Comparison of ENCODE assay signal across 8 cellular contexts in the genomic region with DNA sequence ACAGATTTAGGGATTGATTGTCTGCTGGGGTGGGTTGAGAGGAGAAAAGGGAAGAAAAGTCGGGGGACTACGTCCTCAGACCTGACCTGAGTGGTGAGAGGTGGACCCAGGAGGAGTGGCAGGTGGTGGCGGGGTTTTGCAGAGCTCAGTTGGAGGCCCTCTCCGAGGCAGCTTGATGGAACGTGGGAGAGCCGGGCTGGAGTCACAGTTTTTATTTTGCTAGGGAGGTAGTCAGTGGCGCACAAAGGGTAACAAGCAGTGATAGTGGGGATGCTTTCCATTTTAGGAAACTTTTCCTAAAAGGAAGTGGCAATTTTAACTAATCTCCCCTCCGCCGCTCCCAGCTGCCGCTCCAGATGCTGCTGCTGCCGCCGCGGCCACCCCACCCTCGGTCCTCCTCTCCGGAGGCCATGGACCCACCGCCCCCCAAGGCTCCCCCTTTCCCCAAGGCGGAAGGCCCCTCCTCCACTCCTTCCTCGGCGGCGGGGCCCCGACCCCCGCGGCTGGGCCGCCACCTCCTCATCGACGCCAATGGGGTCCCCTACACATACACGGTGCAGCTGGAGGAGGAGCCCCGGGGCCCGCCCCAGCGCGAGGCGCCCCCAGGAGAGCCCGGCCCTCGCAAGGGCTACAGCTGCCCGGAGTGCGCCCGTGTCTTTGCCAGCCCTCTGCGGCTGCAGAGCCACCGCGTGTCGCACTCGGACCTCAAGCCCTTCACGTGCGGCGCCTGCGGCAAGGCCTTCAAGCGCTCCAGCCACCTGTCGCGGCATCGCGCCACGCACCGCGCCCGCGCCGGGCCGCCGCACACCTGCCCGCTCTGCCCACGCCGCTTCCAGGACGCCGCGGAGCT. TPM values are rescaled to one million over a fixed set of nuclear protein-coding genes. Genes with fewer than 3 reads are reported as not detected.
A peak's percentile ranks its signal among the peaks of the same experiment; 100 is the strongest.
DNase-seq lines count a peak whose midpoint lies in the region; ATAC-seq and TF ChIP-seq lines count a peak whose summit lies in the region.

No MANE protein-coding gene starts in this region.

- H3K36me3 ChIP-seq in CD4-positive, alpha-beta memory T cell (ENCODE audit: insufficient read depth, low read length): peaks cover 7% of the 10 kb centered on the region
- H3K36me3 ChIP-seq in esophagus squamous epithelium: peaks cover 0 to 27% (median 5%) of the 10 kb centered on the region in 3 donors
- H3K36me3 ChIP-seq in osteoblast (ENCODE audit: insufficient read depth, low read length): peaks cover 15% of the 10 kb centered on the region

- H3K27ac Mint-ChIP-seq in CD4-positive, alpha-beta memory T cell: peak overlapping the region; percentile 90 to 99 (median 95)
- peak overlapping the region; percentile 96 for H3K27ac Mint-ChIP-seq in activated B cell treated with CpG ODN at 0.5 μM for 24 hours

- peaks cover 47% of the 10 kb centered on the region for H3K4me1 ChIP-seq in CD4-positive, alpha-beta memory T cell (ENCODE audit: insufficient read depth, low read length)
- H3K4me1 ChIP-seq in esophagus squamous epithelium: peaks cover 48 to 90% (median 57%) of the 10 kb centered on the region in 3 donors
- H3K4me1 ChIP-seq in osteoblast (ENCODE audit: insufficient read depth, low read length): peaks cover 27% of the 10 kb centered on the region

- peak in 2 of 4 donors; percentile 18 to 28 for TF ChIP-seq POLR2A in esophagus squamous epithelium (IDR thresholded peaks at IDR 0.05)

- ATAC-seq in activated B cell treated with CpG ODN at 0.5 μM for 24 hours (ENCODE audit: low read depth) (peak; percentile 7), GM18870 (IDR thresholded peaks at IDR 0.05; ENCODE audit: unreplicated experiment) (no peak), sciatic nerve (no peak)

- H3K4me3 Mint-ChIP-seq in CD4-positive, alpha-beta memory T cell: peak overlapping the region; percentile 86 to 96 (median 92)
- H3K4me3 Mint-ChIP-seq in activated B cell treated with CpG ODN at 0.5 μM for 24 hours: peak overlapping the region; percentile 86

- H3K4me3 ChIP-seq in CD4-positive, alpha-beta memory T cell (ENCODE audit: low read length in 2 of 2): peak overlapping the region; percentile 78 to 83
- H3K4me3 ChIP-seq in HFF-Myc (replicated peaks; ENCODE audit: low read depth, low read length) (peak overlapping the region; percentile 87), esophagus squamous epithelium (peak overlapping the region; percentile 93 to 96 (median 95)), osteoblast (ENCODE audit: insufficient read depth, low read length) (peak overlapping the region; percentile 85)

- CTCF ChIA-PET in CD4-positive, alpha-beta memory T cell (lab: Charles Lee; ENCODE audit: partially characterized antibody): interaction anchor here (0.6 to 1.9 kb wide), 6 partner anchors 9 to 16 kb away, joined by 3 to 10 read pairs (median 4); no protein-coding TSS in a partner anchor
- CTCF ChIA-PET in activated B cell treated with CpG ODN at 0.5 μM for 24 hours (lab: Charles Lee): interaction anchor here (0.8 to 1.8 kb wide), 3 partner anchors 10 to 167 kb away, joined by 3 to 10 read pairs (median 7); no protein-coding TSS in a partner anchor

- TF ChIP-seq CTCF in HFF-Myc (IDR thresholded peaks at IDR 0.05; ENCODE audit: low read depth, low read length, missing control alignments): no peak
- TF ChIP-seq CTCF in activated B cell treated with CpG ODN at 0.5 μM for 24 hours (IDR thresholded peaks at IDR 0.05): no peak
- TF ChIP-seq CTCF in esophagus squamous epithelium (IDR thresholded peaks at IDR 0.05): no peak
- no peak for TF ChIP-seq CTCF in osteoblast (IDR thresholded peaks at IDR 0.05; ENCODE audit: extremely low read depth, low read depth, low read length)

- H2AFZ ChIP-seq in osteoblast (ENCODE audit: low read length): no peak overlapping the region

- no peaks in the 10 kb centered on the region for H4K20me1 ChIP-seq in osteoblast (ENCODE audit: insufficient read depth, low read length)

- no peaks in the 10 kb centered on the region for H3K27me3 ChIP-seq in CD4-positive, alpha-beta memory T cell (ENCODE audit: insufficient read depth, low read length)
- H3K27me3 ChIP-seq in esophagus squamous epithelium: no peaks in the 10 kb centered on the region
- no peaks in the 10 kb centered on the region for H3K27me3 ChIP-seq in osteoblast (ENCODE audit: insufficient read depth, low read length)

- H3K27ac ChIP-seq in CD4-positive, alpha-beta memory T cell (ENCODE audit: low read depth, low read length): peak overlapping the region; percentile 69
- H3K27ac ChIP-seq in esophagus squamous epithelium (peak overlapping the region; percentile 93 to 98 (median 96)), osteoblast (ENCODE audit: low read depth, low read length) (peak overlapping the region; percentile 72)

- H3K4me2 ChIP-seq in osteoblast (ENCODE audit: insufficient read depth, low read length): peak overlapping the region; percentile 98

- H3K79me2 ChIP-seq in osteoblast (ENCODE audit: insufficient read depth, low read length): peaks cover 46% of the 10 kb centered on the region

- H3K9me3 Mint-ChIP-seq in CD4-positive, alpha-beta memory T cell: peaks cover 0 to 1% (median 0%) of the 10 kb centered on the region in 8 donors
- peaks cover 3% of the 10 kb centered on the region for H3K9me3 Mint-ChIP-seq in activated B cell treated with CpG ODN at 0.5 μM for 24 hours

- peaks cover 35 to 67% (median 51%) of the 10 kb centered on the region in 4 donors for H3K4me1 Mint-ChIP-seq in CD4-positive, alpha-beta memory T cell
- H3K4me1 Mint-ChIP-seq in activated B cell treated with CpG ODN at 0.5 μM for 24 hours: peaks cover 72% of the 10 kb centered on the region

- POLR2A ChIA-PET in CD4-positive, alpha-beta memory T cell (lab: Charles Lee; ENCODE audit: partially characterized antibody): interaction anchor here (0.9 to 4.0 kb wide), 18 partner anchors 9 to 1453 kb away, joined by 3 to 84 read pairs (median 4); partner anchors contain the start of genes FIZ1, HSPBP1, MBOAT7 and PPP6R1
- POLR2A ChIA-PET in activated B cell treated with CpG ODN at 0.5 μM for 24 hours (lab: Charles Lee): interaction anchor here (0.9 to 4.7 kb wide), 14 partner anchors 8 to 388 kb away, joined by 3 to 47 read pairs (median 6); partner anchors contain the start of genes FIZ1, U2AF2, UBE2S and ZNF628

- 0 to 1% methylated on average over 11 to 12 of the region's 65 CpGs for WGBS in esophagus squamous epithelium, 2 donors

- H3K9me3 ChIP-seq in CD4-positive, alpha-beta memory T cell (ENCODE audit: control insufficient read depth in 1 of 2, low read length in 2 of 2): no peaks in the 10 kb centered on the region
- H3K9me3 ChIP-seq in esophagus squamous epithelium (no peaks in the 10 kb centered on the region), osteoblast (ENCODE audit: low read depth, low read length) (no peaks in the 10 kb centered on the region)

- H3K36me3 Mint-ChIP-seq in CD4-positive, alpha-beta memory T cell: peaks cover 14 to 23% of the 10 kb centered on the region in 2 donors
- peaks cover 36% of the 10 kb centered on the region for H3K36me3 Mint-ChIP-seq in activated B cell treated with CpG ODN at 0.5 μM for 24 hours (ENCODE audit: low read depth)

- H3K27me3 Mint-ChIP-seq in CD4-positive, alpha-beta memory T cell: no peaks in the 10 kb centered on the region
- no peaks in the 10 kb centered on the region for H3K27me3 Mint-ChIP-seq in activated B cell treated with CpG ODN at 0.5 μM for 24 hours

- no peak for DNase-seq in CD4-positive, alpha-beta memory T cell
- DNase-seq in HFF-Myc (ENCODE audit: extremely low read depth, low read depth): no peak
- DNase-seq in activated B cell treated with CpG ODN at 0.5 μM for 24 hours: peak; percentile 53
- DNase-seq in esophagus squamous epithelium (lab: John Stamatoyannopoulos, UW): no peak
- peak; percentile 95 for DNase-seq in osteoblast (ENCODE audit: insufficient read length, low spot score, missing footprints)
- no peak for DNase-seq in sciatic nerve (ENCODE audit: low spot score)
- DNase-seq in NCI-H1092 treated with DMSO at 0.1 percent for 48 hours (lab: John Stamatoyannopoulos, UW): no peak

- intact Hi-C loops in CD4-positive, alpha-beta memory T cell (cut with micrococcal nuclease): loop anchor here (1.0 to 5.0 kb wide), 6 partner anchors 7 to 525 kb away; partner anchors contain the start of genes EPN1, PPP1R12C, UBE2S and ZNF865
- intact Hi-C loops in activated B cell treated with CpG ODN at 0.5 μM for 24 hours (cut with micrococcal nuclease): loop anchor here (1.0 to 10.0 kb wide), 6 partner anchors 7 to 1178 kb away; partner anchors contain the start of genes C19orf85, ISOC2, LENG9 and ZSCAN5A
- intact Hi-C loops in esophagus squamous epithelium (cut with DNase I): no loop called here
- intact Hi-C loops in sciatic nerve (cut with DNase I): no loop called here

RNA-seq across cellular contexts. Expression of gene ZNF581, which starts 1.1 kb away (rescaled TPM):
- total RNA-seq in CD4-positive, alpha-beta memory T cell: 10 to 100 TPM; 21.2 to 23.4 TPM
- 10 to 100 TPM; 22.5 to 28.5 TPM for polyA plus RNA-seq in CD4-positive, alpha-beta memory T cell
- total RNA-seq in activated B cell treated with CpG ODN at 0.5 μM for 24 hours (42.7 and 46.5 TPM in 2 replicates), esophagus squamous epithelium (10 to 100 TPM; 11.8 to 20.2 (median 14.0) TPM), osteoblast (25.7 and 28.6 TPM in 2 replicates), sciatic nerve (17.2 TPM)

RNA-seq across cellular contexts. Expression of gene ZNF580, which starts 1.6 kb away (rescaled TPM):
- total RNA-seq in CD4-positive, alpha-beta memory T cell: 100 to 1,000 TPM in 1 of 2 experiments, 10 to 100 TPM in 1; 92.7 to 105 TPM
- polyA plus RNA-seq in CD4-positive, alpha-beta memory T cell: 10 to 100 TPM in 1 of 2 donors, 1 to 10 TPM in 1; 7.2 to 17.8 TPM
- total RNA-seq in activated B cell treated with CpG ODN at 0.5 μM for 24 hours: 55.0 and 81.2 TPM in 2 replicates
- 10 to 100 TPM in 3 of 4 donors, 1 to 10 TPM in 1; 8.8 to 19.1 (median 12.9) TPM for total RNA-seq in esophagus squamous epithelium
- total RNA-seq in osteoblast: 6.5 and 8.3 TPM in 2 replicates
- 42.2 TPM for total RNA-seq in sciatic nerve

RNA-seq across cellular contexts. Expression of gene CCDC106, which starts 5.6 kb away (rescaled TPM):
- total RNA-seq in CD4-positive, alpha-beta memory T cell: 1 to 10 TPM; 1.2 to 1.5 TPM
- polyA plus RNA-seq in CD4-positive, alpha-beta memory T cell: under 1 TPM; 0.47 to 0.69 TPM
- total RNA-seq in activated B cell treated with CpG ODN at 0.5 μM for 24 hours (14.0 and 14.4 TPM in 2 replicates), esophagus squamous epithelium (1 to 10 TPM; 2.4 to 7.2 (median 4.6) TPM), osteoblast (10.5 and 13.3 TPM in 2 replicates), sciatic nerve (14.0 TPM)

RNA-seq across cellular contexts. Expression of gene U2AF2, which starts 12.5 kb away (rescaled TPM):
- 100 to 1,000 TPM; 256 to 259 TPM for total RNA-seq in CD4-positive, alpha-beta memory T cell
- 10 to 100 TPM in 1 of 2 donors, 1 to 10 TPM in 1; 1.3 to 14.3 TPM for polyA plus RNA-seq in CD4-positive, alpha-beta memory T cell
- total RNA-seq in activated B cell treated with CpG ODN at 0.5 μM for 24 hours: 256 and 273 TPM in 2 replicates
- total RNA-seq in esophagus squamous epithelium: 100 to 1,000 TPM in 2 of 4 donors, 10 to 100 TPM in 2; 85.0 to 112 (median 99.7) TPM
- total RNA-seq in osteoblast: 64.5 and 70.2 TPM in 2 replicates
- total RNA-seq in sciatic nerve: 127 TPM

RNA-seq across cellular contexts. Expression of gene ZNF784, which starts 18.0 kb away (rescaled TPM):
- total RNA-seq in CD4-positive, alpha-beta memory T cell: 1 to 10 TPM; 7.4 TPM
- polyA plus RNA-seq in CD4-positive, alpha-beta memory T cell: 1 to 10 TPM; 1.7 to 2.1 TPM
- total RNA-seq in activated B cell treated with CpG ODN at 0.5 μM for 24 hours: 8.7 and 8.9 TPM in 2 replicates
- total RNA-seq in esophagus squamous epithelium: 1 to 10 TPM; 2.9 to 6.9 (median 4.4) TPM
- 6.5 and 8.7 TPM in 2 replicates for total RNA-seq in osteoblast
- total RNA-seq in sciatic nerve: 4.0 TPM

Comparison
In these comparisons a context has a peak if more than half of its experiments do, and no peak if none do; other contexts are left out.
1. DNase-seq: peak in activated B cell treated with CpG ODN at 0.5 μM for 24 hours (single experiment) and osteoblast (single experiment); none in CD4-positive, alpha-beta memory T cell (0 of 5), HFF-Myc (single experiment), esophagus squamous epithelium (single experiment), sciatic nerve (single experiment) and NCI-H1092 treated with DMSO at 0.1 percent for 48 hours (single experiment).
2. intact Hi-C loops: an anchor here in CD4-positive, alpha-beta memory T cell (1.0 to 5.0 kb wide) and activated B cell treated with CpG ODN at 0.5 μM for 24 hours (1.0 to 10.0 kb wide); none called in esophagus squamous epithelium and sciatic nerve.
3. Peak in every context shown above with its lines, with median percentiles within 50 percentile points of each other: H3K27ac ChIP-seq and H3K4me3 ChIP-seq.